In the genomic region with DNA sequence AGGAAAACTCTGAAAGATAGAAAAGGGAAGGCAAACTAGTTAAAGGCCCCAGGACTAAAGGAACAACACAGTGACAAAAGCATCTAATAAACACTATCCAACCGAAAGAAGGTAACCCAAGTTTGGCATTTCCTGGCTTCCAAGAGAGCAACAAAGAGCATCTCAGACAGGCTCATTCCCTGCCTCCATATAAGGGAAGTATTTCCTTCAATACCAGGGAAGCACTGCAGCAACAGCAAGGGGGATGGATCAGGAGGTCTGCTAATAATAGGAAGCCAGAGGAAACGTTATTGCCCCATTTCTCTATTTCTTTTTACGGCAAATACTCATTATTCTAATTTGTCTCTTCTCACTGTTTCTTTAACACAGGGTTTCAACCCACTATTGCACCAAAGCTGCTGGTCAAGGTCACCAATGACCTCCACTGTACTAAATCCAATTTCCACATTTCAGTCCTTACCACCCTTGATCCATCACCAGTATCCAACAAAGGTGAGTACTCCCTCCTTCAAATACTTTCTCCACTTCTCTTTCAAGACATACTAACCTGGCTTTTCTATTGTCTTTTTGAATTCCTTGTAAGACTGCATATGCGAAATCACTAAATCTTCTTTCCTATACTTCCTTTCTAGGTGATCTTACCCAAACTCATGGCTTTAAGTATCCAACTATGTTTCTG, we compare ENCODE assay signal across 1 cellular context.
TF ChIP-seq lines count a peak whose summit lies in the region.

No MANE protein-coding gene starts in this region.

TF ChIP-seq in K562, 482 proteins besides CTCF, POLR2A, EP300 and RAD21 (continued from another document):
- TF ChIP-seq, protein P1, sequence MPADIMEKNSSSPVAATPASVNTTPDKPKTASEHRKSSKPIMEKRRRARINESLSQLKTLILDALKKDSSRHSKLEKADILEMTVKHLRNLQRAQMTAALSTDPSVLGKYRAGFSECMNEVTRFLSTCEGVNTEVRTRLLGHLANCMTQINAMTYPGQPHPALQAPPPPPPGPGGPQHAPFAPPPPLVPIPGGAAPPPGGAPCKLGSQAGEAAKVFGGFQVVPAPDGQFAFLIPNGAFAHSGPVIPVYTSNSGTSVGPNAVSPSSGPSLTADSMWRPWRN (IDR thresholded peaks at IDR 0.05; ENCODE audit: low read depth) = no peak
- no peak for TF ChIP-seq DDX20 (tag; IDR thresholded peaks at IDR 0.05; ENCODE audit: low read depth)
- TF ChIP-seq SRF (CRISPR knock-in tag; IDR thresholded peaks at IDR 0.05) = peak in 1 of 2 experiments; percentile 74; a peak in 2 of 4 replicates
- TF ChIP-seq ESRRA (IDR thresholded peaks at IDR 0.05; ENCODE audit: borderline replicate concordance, low read depth) = 0 out of 2 replicates have a peak, but pooled peaks have one; percentile 34
- TF ChIP-seq, protein P2, sequence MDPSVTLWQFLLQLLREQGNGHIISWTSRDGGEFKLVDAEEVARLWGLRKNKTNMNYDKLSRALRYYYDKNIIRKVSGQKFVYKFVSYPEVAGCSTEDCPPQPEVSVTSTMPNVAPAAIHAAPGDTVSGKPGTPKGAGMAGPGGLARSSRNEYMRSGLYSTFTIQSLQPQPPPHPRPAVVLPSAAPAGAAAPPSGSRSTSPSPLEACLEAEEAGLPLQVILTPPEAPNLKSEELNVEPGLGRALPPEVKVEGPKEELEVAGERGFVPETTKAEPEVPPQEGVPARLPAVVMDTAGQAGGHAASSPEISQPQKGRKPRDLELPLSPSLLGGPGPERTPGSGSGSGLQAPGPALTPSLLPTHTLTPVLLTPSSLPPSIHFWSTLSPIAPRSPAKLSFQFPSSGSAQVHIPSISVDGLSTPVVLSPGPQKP (CRISPR knock-in tag; IDR thresholded peaks at IDR 0.05) = no peak
- TF ChIP-seq FOXJ2 (tag; IDR thresholded peaks at IDR 0.05) = no peak
- TF ChIP-seq ZNF586 (CRISPR knock-in tag; conservative IDR thresholded peaks at IDR 0.05) = no peak
